23 cellular contexts compared by ENCODE assay signal in the genomic region with DNA sequence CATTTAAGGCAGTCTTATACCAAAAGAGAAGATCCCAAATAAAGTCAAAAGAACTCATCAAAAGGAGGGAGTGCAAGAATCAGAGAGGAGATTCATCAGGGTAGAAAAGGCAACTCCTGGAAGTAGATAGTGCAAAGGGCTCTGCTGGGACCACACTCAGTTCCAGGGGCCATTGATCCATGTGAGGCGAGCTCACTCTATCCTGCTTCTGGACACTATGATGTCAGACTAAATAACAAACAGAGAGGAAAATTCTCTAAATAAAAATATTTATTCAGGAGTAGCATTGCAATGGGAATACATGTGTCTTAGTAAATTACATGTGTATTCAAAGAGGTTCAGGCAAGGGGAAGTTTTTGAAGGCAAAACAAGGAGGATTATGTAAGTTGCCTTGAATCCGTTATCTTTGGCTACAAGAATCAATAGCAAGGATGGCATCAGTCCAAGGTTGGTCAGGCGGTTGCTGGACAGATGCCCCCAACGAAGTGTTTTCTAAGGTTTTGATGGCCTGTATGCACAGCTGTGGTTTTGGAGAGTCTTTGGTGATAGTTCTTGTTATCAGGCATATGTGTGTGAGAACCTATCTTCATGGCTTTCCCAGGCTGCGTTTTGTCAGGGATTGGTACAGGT. TPM values are rescaled to one million over a fixed set of nuclear protein-coding genes. Genes with fewer than 3 reads are reported as not detected.
"Had no signal": no experiment of that assay in that cellular context is flagged by ENCODE, and none has a peak within 500 bp of the region (broad histone marks: within the 10 kb centered on the region; RNA-seq: fewer than 3 reads in every experiment).

No MANE protein-coding gene starts in this region.

- H3K27me3 ChIP-seq: gastrocnemius medialis, sigmoid colon, thyroid gland had no signal

- DNase-seq: effector CD4-positive, alpha-beta T cell; gastrocnemius medialis; heart right ventricle; hypothalamus; kidney glomerular epithelial cell; mesendoderm; naive thymus-derived CD4-positive, alpha-beta T cell; nephron progenitor cell; psoas muscle; retina; sigmoid colon; small intestine; stimulated activated CD4-positive, alpha-beta T cell treated with anti-CD3 and anti-CD28 coated beads, Interleukin-12 subunit alpha, Interleukin-12 subunit beta, amount 100 ng/mL, for 4 hours; stimulated activated naive CD4-positive, alpha-beta T cell treated with Interleukin-2 at 50 U/mL for 16 hours; thyroid gland had no signal

- H3K4me3 ChIP-seq: coronary artery, gastrocnemius medialis, heart right ventricle, psoas muscle, sigmoid colon, thyroid gland had no signal

- H3K27me3 Mint-ChIP-seq: type B pancreatic cell had no signal

- H3K36me3 ChIP-seq: gastrocnemius medialis, heart right ventricle, sigmoid colon, thyroid gland had no signal

- H3K27ac Mint-ChIP-seq: naive thymus-derived CD4-positive, alpha-beta T cell; nephron progenitor cell; type B pancreatic cell had no signal

- H3K4me3 Mint-ChIP-seq: naive thymus-derived CD4-positive, alpha-beta T cell; nephron progenitor cell; type B pancreatic cell had no signal

- H3K36me3 Mint-ChIP-seq: naive thymus-derived CD4-positive, alpha-beta T cell; type B pancreatic cell had no signal

- H3K4me1 ChIP-seq: gastrocnemius medialis, heart right ventricle, psoas muscle, sigmoid colon, thyroid gland had no signal

- H3K27ac ChIP-seq: coronary artery, gastrocnemius medialis, heart right ventricle, psoas muscle, sigmoid colon, thyroid gland had no signal

- ATAC-seq: esophagus mucosa; gastrocnemius medialis; heart right ventricle; naive thymus-derived CD4-positive, alpha-beta T cell; psoas muscle had no signal

- H3K9me3 Mint-ChIP-seq: nephron progenitor cell, type B pancreatic cell had no signal

- H3K9me3 ChIP-seq: gastrocnemius medialis, psoas muscle, sigmoid colon, thyroid gland had no signal

- H3K4me1 Mint-ChIP-seq: nephron progenitor cell had no signal

RNA-seq across cellular contexts. Expression of a gene that starts 13.2 kb away (rescaled TPM):
- total RNA-seq: dermis microvascular lymphatic vessel endothelial cell; fibroblast of villous mesenchyme; gastrocnemius medialis; heart right ventricle; liver; lung microvascular endothelial cell; naive thymus-derived CD4-positive, alpha-beta T cell; omental fat pad; psoas muscle; sigmoid colon; thyroid gland had no signal
- polyA plus RNA-seq: heart right ventricle; liver; naive thymus-derived CD4-positive, alpha-beta T cell; psoas muscle; sigmoid colon; small intestine had no signal

RNA-seq across cellular contexts. Expression of a gene that starts 52.2 kb away (rescaled TPM):
- total RNA-seq: dermis microvascular lymphatic vessel endothelial cell; fibroblast of villous mesenchyme; gastrocnemius medialis; heart right ventricle; liver; lung microvascular endothelial cell; naive thymus-derived CD4-positive, alpha-beta T cell; omental fat pad; psoas muscle; sigmoid colon; thyroid gland had no signal
- polyA plus RNA-seq: naive thymus-derived CD4-positive, alpha-beta T cell had no signal

RNA-seq across cellular contexts. Expression of a gene that starts 58.2 kb away (rescaled TPM):
- total RNA-seq: dermis microvascular lymphatic vessel endothelial cell; fibroblast of villous mesenchyme; gastrocnemius medialis; heart right ventricle; liver; lung microvascular endothelial cell; naive thymus-derived CD4-positive, alpha-beta T cell; omental fat pad; psoas muscle; sigmoid colon; thyroid gland had no signal
- polyA plus RNA-seq: liver; naive thymus-derived CD4-positive, alpha-beta T cell; psoas muscle; small intestine had no signal
